Comparison of ENCODE assay signal across 8 cellular contexts in genomic region chr6:116087437-116088027, GRCh38. TPM values are rescaled to one million over a fixed set of nuclear protein-coding genes. Genes with fewer than 3 reads are reported as not detected.
DNase-seq lines count a peak whose midpoint lies in the region; ATAC-seq and TF ChIP-seq lines count a peak whose summit lies in the region.

No MANE protein-coding gene starts in this region.

- DNase-seq in GM10266 (ENCODE audit: extremely low spot score): peak; percentile 40
- DNase-seq in fibroblast of lung (ENCODE audit: low read depth in 2 of 2): peak; percentile 39 to 72
- DNase-seq in OCI-M2 (lab: John Stamatoyannopoulos, UW; ENCODE audit: unreplicated experiment): no peak
- DNase-seq in WERI-Rb-1: no peak
- DNase-seq in NCI-H1694 (lab: John Stamatoyannopoulos, UW): no peak
- no peak for DNase-seq in NCI-H2081 (lab: John Stamatoyannopoulos, UW)

- TF ChIP-seq CTCF in GM10266 (IDR thresholded peaks at IDR 0.05; ENCODE audit: control insufficient read depth, insufficient read depth, low read depth, missing control alignments) (no peak), fibroblast of lung (conservative IDR thresholded peaks at IDR 0.05 in 1 of 2, IDR thresholded peaks at IDR 0.05 in 1 of 2; ENCODE audit: low read depth in 1 of 2, low read length in 2 of 2) (no peak), WERI-Rb-1 (IDR thresholded peaks at IDR 0.05; ENCODE audit: low read depth, low read length) (no peak)

- H3K4me1 ChIP-seq in fibroblast of lung (ENCODE audit: control insufficient read depth, extremely low read depth, insufficient read depth, low read length): no peaks in the 10 kb centered on the region

- H3K27ac ChIP-seq in fibroblast of lung (ENCODE audit: insufficient read depth, low read length): no peak overlapping the region
- H3K27ac ChIP-seq in WERI-Rb-1: no peak overlapping the region

- H3K27me3 ChIP-seq in fibroblast of lung (ENCODE audit: control insufficient read depth, insufficient read depth, low read length): no peaks in the 10 kb centered on the region
- no peaks in the 10 kb centered on the region for H3K27me3 ChIP-seq in WERI-Rb-1 (ENCODE audit: insufficient read depth, low read depth, severe bottlenecking)

- peak overlapping the region; percentile 5 for H2AFZ ChIP-seq in fibroblast of lung (ENCODE audit: low read length)

- H3K79me2 ChIP-seq in fibroblast of lung (ENCODE audit: control insufficient read depth, insufficient read depth, low read length): no peaks in the 10 kb centered on the region

- ATAC-seq in GM21528 (IDR thresholded peaks at IDR 0.05; ENCODE audit: low FRiP score, unreplicated experiment) (peak; percentile 98), HG03469 (IDR thresholded peaks at IDR 0.05; ENCODE audit: unreplicated experiment) (peak; percentile 91)

- no peaks in the 10 kb centered on the region for H4K20me1 ChIP-seq in fibroblast of lung (ENCODE audit: control insufficient read depth, extremely low read depth, insufficient read depth, low read length)

- no peak overlapping the region for H3K9ac ChIP-seq in fibroblast of lung (ENCODE audit: insufficient read depth, low read length)

- no peaks in the 10 kb centered on the region for H3K9me3 ChIP-seq in fibroblast of lung (ENCODE audit: control insufficient read depth, insufficient read depth, low read depth, low read length)
- no peaks in the 10 kb centered on the region for H3K9me3 ChIP-seq in WERI-Rb-1 (ENCODE audit: severe bottlenecking)

- H3K36me3 ChIP-seq in fibroblast of lung (ENCODE audit: control insufficient read depth, insufficient read depth, low read length) (no peaks in the 10 kb centered on the region), WERI-Rb-1 (no peaks in the 10 kb centered on the region)

- no peak overlapping the region for H3K4me3 ChIP-seq in fibroblast of lung (replicated peaks in 1 of 4; ENCODE audit: control extremely low read depth in 1 of 4, insufficient read depth in 1 of 4, low read depth in 3 of 4, low read length in 4 of 4)
- H3K4me3 ChIP-seq in WERI-Rb-1 (ENCODE audit: low read depth, low read length): no peak overlapping the region

- H3K4me2 ChIP-seq in fibroblast of lung (ENCODE audit: extremely low read depth, insufficient read depth, low read length): no peak overlapping the region

RNA-seq across cellular contexts. Expression of gene NT5DC1, which starts 13.1 kb away (rescaled TPM):
- 5.6 and 8.1 TPM in 2 replicates for total RNA-seq in fibroblast of lung
- 17.9 and 20.0 TPM in 2 replicates for polyA plus RNA-seq in fibroblast of lung
- polyA plus RNA-seq in fibroblast of lung (2012): 16.2 and 20.7 TPM in 2 replicates
- polyA minus RNA-seq in fibroblast of lung (ENCODE audit: low replicate concordance): 2.0 and 7.5 TPM in 2 replicates

RNA-seq across cellular contexts. Expression of gene FRK, which starts 26.8 kb away (rescaled TPM):
- 0.33 and 0.77 TPM in 2 replicates for total RNA-seq in fibroblast of lung
- 0.18 and 0.21 TPM in 2 replicates for polyA plus RNA-seq in fibroblast of lung
- polyA plus RNA-seq in fibroblast of lung (2012): 0.08 and 0.09 TPM in 2 replicates
- polyA minus RNA-seq in fibroblast of lung (ENCODE audit: low replicate concordance): 0.04 and 0.16 TPM in 2 replicates

RNA-seq across cellular contexts. Expression of gene COL10A1, which starts 38.4 kb away (rescaled TPM):
- 1.3 and 40.1 TPM in 2 replicates for total RNA-seq in fibroblast of lung
- polyA plus RNA-seq in fibroblast of lung: 17.3 and 82.1 TPM in 2 replicates
- 3.6 and 14.7 TPM in 2 replicates for polyA plus RNA-seq in fibroblast of lung (2012)
- polyA minus RNA-seq in fibroblast of lung (ENCODE audit: low replicate concordance): 0.89 TPM in 1 of 2 replicates, not detected in the other

Comparison
In these comparisons a context has a peak if more than half of its experiments do, and no peak if none do; other contexts are left out.
1. DNase-seq: peak in GM10266 (single experiment) and fibroblast of lung (2 of 2); none in OCI-M2 (single experiment), WERI-Rb-1 (single experiment), NCI-H1694 (single experiment) and NCI-H2081 (0 of 2).